ENCODE assay signal across 7 cellular contexts in the genomic region with DNA sequence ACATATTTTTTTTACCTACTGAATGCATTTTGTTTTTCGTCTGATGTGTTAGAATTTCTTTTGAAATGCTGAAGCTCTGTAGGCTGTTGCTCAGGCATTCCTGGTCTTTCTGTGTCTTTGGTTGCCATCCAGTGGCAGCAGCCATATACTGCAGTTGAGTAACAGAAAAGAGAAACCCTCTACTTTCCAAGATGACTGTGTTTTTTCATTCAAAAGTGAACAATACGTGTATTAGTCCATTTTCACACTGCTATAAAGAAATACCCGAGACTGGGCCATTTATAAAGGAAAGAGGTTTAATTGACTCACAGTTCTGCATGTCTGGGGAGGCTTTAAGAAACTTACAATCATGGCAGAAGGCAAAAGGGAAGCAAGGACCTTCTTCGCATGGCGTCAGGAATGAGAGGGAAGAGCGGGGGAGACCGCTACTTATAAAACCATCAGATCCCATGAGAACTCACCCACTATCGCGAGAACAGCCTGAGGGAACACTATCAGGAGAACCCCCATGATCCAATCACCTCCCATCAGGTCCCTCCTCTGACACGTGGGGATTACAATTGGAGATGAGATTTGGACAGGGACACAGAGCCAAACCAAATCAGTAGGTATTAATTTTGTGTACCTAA.
A peak's percentile ranks its signal among the peaks of the same experiment; 100 is the strongest.
DNase-seq lines count a peak whose midpoint lies in the region; ATAC-seq and TF ChIP-seq lines count a peak whose summit lies in the region.

No MANE protein-coding gene starts in this region.

- DNase-seq in NCI-H510A treated with DMSO at 0.1 percent for 48 hours (lab: John Stamatoyannopoulos, UW) (peak; percentile 46), ecto neural progenitor cell (ENCODE audit: low spot score) (peak; percentile 53), medulla oblongata (ENCODE audit: extremely low spot score) (peak; percentile 84)
- DNase-seq in activated CD4-positive, alpha-beta T cell treated with anti-CD3 and anti-CD28 coated beads for 48 hours, result peak; percentile 71

- H3K9me3 Mint-ChIP-seq in stimulated activated memory B cell treated with anti-CD40 and anti-IgM and Interleukin-4, amounts not matched to agents 10 μg/mL and 1 μg/mL and 100 μg/mL, for 72 hours, result no peaks in the 10 kb centered on the region

- H3K27me3 Mint-ChIP-seq in stimulated activated memory B cell treated with anti-CD40 and anti-IgM and Interleukin-4, amounts not matched to agents 10 μg/mL and 1 μg/mL and 100 μg/mL, for 72 hours, result no peaks in the 10 kb centered on the region

- peak; percentile 42 for ATAC-seq in HG03159 (IDR thresholded peaks at IDR 0.05; ENCODE audit: unreplicated experiment)
- peak; percentile 45 for ATAC-seq in stimulated activated memory B cell treated with anti-CD40 and anti-IgM and Interleukin-4, amounts not matched to agents 10 μg/mL and 1 μg/mL and 100 μg/mL, for 72 hours

- peak overlapping the region; percentile 71 for H3K27ac Mint-ChIP-seq in stimulated activated memory B cell treated with anti-CD40 and anti-IgM and Interleukin-4, amounts not matched to agents 10 μg/mL and 1 μg/mL and 100 μg/mL, for 72 hours

- H3K4me1 Mint-ChIP-seq in stimulated activated memory B cell treated with anti-CD40 and anti-IgM and Interleukin-4, amounts not matched to agents 10 μg/mL and 1 μg/mL and 100 μg/mL, for 72 hours, result peaks cover 12% of the 10 kb centered on the region

- peak overlapping the region; percentile 70 for H3K4me3 Mint-ChIP-seq in stimulated activated memory B cell treated with anti-CD40 and anti-IgM and Interleukin-4, amounts not matched to agents 10 μg/mL and 1 μg/mL and 100 μg/mL, for 72 hours

- TF ChIP-seq CTCF in GM12872 (IDR thresholded peaks at IDR 0.05; ENCODE audit: insufficient read depth, low read depth, low read length), result peak; percentile 74

- no peaks in the 10 kb centered on the region for H3K36me3 Mint-ChIP-seq in stimulated activated memory B cell treated with anti-CD40 and anti-IgM and Interleukin-4, amounts not matched to agents 10 μg/mL and 1 μg/mL and 100 μg/mL, for 72 hours

Comparison
In these comparisons a context has a peak if more than half of its experiments do, and no peak if none do; other contexts are left out.
1. Peak in every context shown above with its lines: DNase-seq and ATAC-seq.